In genomic region chr13:30466841-30467252, GRCh38 we compare ENCODE assay signal across 1 cellular context.
TF ChIP-seq lines count a peak whose summit lies in the region.

No MANE protein-coding gene starts in this region.

TF ChIP-seq in K562, 482 proteins besides CTCF, POLR2A, EP300 and RAD21 (continued from another document):
- TF ChIP-seq CREB3 (tag; conservative IDR thresholded peaks at IDR 0.05; ENCODE audit: low read depth), result no peak
- no peak for TF ChIP-seq HBP1 (CRISPR knock-in tag; IDR thresholded peaks at IDR 0.05)
- TF ChIP-seq HDAC1 (IDR thresholded peaks at IDR 0.05), result 0 out of 4 replicates have a peak, but pooled peaks of 1 of the 2 experiments have one; percentile 16
- peak; percentile 92 for TF ChIP-seq SPI1 (IDR thresholded peaks at IDR 0.05; ENCODE audit: borderline replicate concordance, low read depth, low read length)
- no peak for TF ChIP-seq IRF9 (tag; IDR thresholded peaks at IDR 0.05)
